ENCODE assay signal across 10 cellular contexts in the genomic region with DNA sequence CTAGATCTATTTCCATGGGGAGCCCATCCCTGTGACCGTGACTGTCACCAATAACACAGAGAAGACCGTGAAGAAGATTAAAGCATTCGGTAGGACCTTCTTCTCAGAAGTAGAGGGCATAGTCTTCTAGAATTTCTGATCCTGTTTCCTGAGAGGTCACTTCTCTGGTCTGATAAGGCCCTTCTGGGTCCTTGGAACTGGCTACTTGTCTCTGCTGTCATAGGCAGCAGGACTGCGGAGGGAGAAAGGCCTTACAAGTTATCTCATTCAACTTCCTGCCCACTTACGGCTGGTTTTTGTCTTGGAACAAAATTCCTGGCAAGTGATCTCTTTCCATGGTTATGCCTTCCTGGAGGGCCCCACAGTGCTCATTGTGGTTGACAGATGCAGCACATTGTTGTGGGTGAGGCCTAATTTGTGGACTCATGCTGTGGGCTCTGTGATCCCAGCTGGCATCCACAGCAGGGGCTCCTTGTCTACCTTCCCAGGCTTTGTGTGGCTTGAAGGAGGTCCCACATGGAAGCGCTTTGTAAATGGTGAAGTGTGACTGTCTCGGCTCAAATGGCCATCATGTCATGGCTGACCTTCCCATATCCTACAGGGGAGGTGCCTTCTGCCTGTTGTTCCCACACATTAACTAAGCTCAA. TPM values are rescaled to one million over a fixed set of nuclear protein-coding genes. Genes with fewer than 3 reads are reported as not detected.
A peak's percentile ranks its signal among the peaks of the same experiment; 100 is the strongest.
DNase-seq lines count a peak whose midpoint lies in the region; ATAC-seq, FAIRE-seq and TF ChIP-seq lines count a peak whose summit lies in the region.
"Had no signal": no experiment of that assay in that cellular context is flagged by ENCODE, and none has a peak within 500 bp of the region (broad histone marks: within the 10 kb centered on the region; RNA-seq: fewer than 3 reads in every experiment).

No MANE protein-coding gene starts in this region.

- no peak for ATAC-seq in upper lobe of left lung (ENCODE audit: low FRiP score in 2 of 2)

- H3K36me3 ChIP-seq in GM23248 (ENCODE audit: low read depth) (no peaks in the 10 kb centered on the region), neutrophil (no peaks in the 10 kb centered on the region), upper lobe of left lung (no peaks in the 10 kb centered on the region)

- no peak overlapping the region for H3K9ac ChIP-seq in GM23248

- H3K27me3 ChIP-seq in GM23248 (replicated peaks; ENCODE audit: insufficient read depth) (peaks cover 19% of the 10 kb centered on the region), neutrophil (no peaks in the 10 kb centered on the region), upper lobe of left lung (no peaks in the 10 kb centered on the region)

- H3F3A ChIP-seq in GM23248 (ENCODE audit: insufficient read depth) = no peaks in the 10 kb centered on the region

- no peak for TF ChIP-seq CTCF in astrocyte of the spinal cord (IDR thresholded peaks at IDR 0.05; ENCODE audit: low read depth, low read length)
- TF ChIP-seq CTCF in neutrophil (IDR thresholded peaks at IDR 0.05) = no peak
- TF ChIP-seq CTCF in upper lobe of left lung (IDR thresholded peaks at IDR 0.05) = no peak

- no peaks in the 10 kb centered on the region for H4K20me1 ChIP-seq in GM23248 (ENCODE audit: insufficient read depth)

- TF ChIP-seq POLR2A in GM12892 (IDR thresholded peaks at IDR 0.05; ENCODE audit: low read depth, low read length) (no peak), upper lobe of left lung (IDR thresholded peaks at IDR 0.05) (no peak)

- WGBS in GM23248 (ENCODE audit: low coverage in 1 of 2, low lambda C conversion rate in 2 of 2, missing lambda C conversion rate in 2 of 2), 2 experiments = 56 to 63% methylated on average over 7 of the region's 7 CpGs
- 74 to 84% methylated on average over 5 to 7 of the region's 7 CpGs for WGBS in upper lobe of left lung, 2 donors

- H3K9me3 ChIP-seq in GM23248 (ENCODE audit: low read depth) = no peaks in the 10 kb centered on the region
- H3K9me3 ChIP-seq in neutrophil = no peaks in the 10 kb centered on the region
- H3K9me3 ChIP-seq in upper lobe of left lung = no peaks in the 10 kb centered on the region

- H2AFZ ChIP-seq in GM23248 = no peak overlapping the region

- DNase-seq in GM23248 (peak; percentile 9), NCI-H2107 (lab: John Stamatoyannopoulos, UW) (peak; percentile 37), astrocyte of the spinal cord (ENCODE audit: low read depth, low spot score) (peak; percentile 50), GM12892 (ENCODE audit: insufficient read length) (no peak), activated T-cell treated with anti-CD3 and anti-CD28 coated beads for 4 hours (no peak), upper lobe of left lung (no peak)
- DNase-seq: GDM1 had no signal

- no peaks in the 10 kb centered on the region for H3K79me2 ChIP-seq in GM23248 (ENCODE audit: insufficient read depth)

- H3K4me1 ChIP-seq in GM23248 (ENCODE audit: insufficient read depth) (no peaks in the 10 kb centered on the region), neutrophil (ENCODE audit: control insufficient read depth in 1 of 2, insufficient read depth in 1 of 2, low read depth in 1 of 2, low read length in 1 of 2) (peaks cover 56 to 58% of the 10 kb centered on the region in 2 experiments), upper lobe of left lung (peaks cover 0 to 7% (median 5%) of the 10 kb centered on the region in 4 donors)

- no peaks in the 10 kb centered on the region for H3K9me2 ChIP-seq in GM23248 (ENCODE audit: insufficient read depth)

- H3K4me3 ChIP-seq in GM23248 (no peak overlapping the region), astrocyte of the spinal cord (ENCODE audit: low read depth, low read length) (no peak overlapping the region), neutrophil (ENCODE audit: low read depth in 1 of 2, low read length in 1 of 2) (no peak overlapping the region), upper lobe of left lung (no peak overlapping the region)

- in situ Hi-C loops in GM23248 (cut with MboI) = no loop called here
- in situ Hi-C loops in astrocyte of the spinal cord (cut with HindIII; ENCODE audit: low sequenced_read_pairs) = no loop called here

- no peak overlapping the region for H3K4me2 ChIP-seq in GM23248 (ENCODE audit: unreplicated experiment)

- no peak for TF ChIP-seq EP300 in upper lobe of left lung (IDR thresholded peaks at IDR 0.05)

- H3K27ac ChIP-seq in GM23248 (no peak overlapping the region), neutrophil (peak overlapping the region; percentile 98), upper lobe of left lung (no peak overlapping the region)

- no peak for FAIRE-seq in GM12892 (lab: Jason Lieb, UNC)
- FAIRE-seq: HTR-8/SVneo, keratinocyte had no signal

RNA-seq across cellular contexts. Expression of a gene that starts 22.0 kb away (rescaled TPM):
- total RNA-seq in GM23248 (2014; rRNA removed; shearing (Covaris generic)) = not detected in 2 replicates
- not detected in 2 replicates for polyA plus RNA-seq in GM23248 (2016; fragmentation: Nextera tagmentation; extraction: Ambion mirVana)
- not detected for polyA plus RNA-seq in GM12892 (2012; ENCODE audit: missing spikeins)
- total RNA-seq in upper lobe of left lung = under 1 TPM in 1 of 6 donors, not detected in 5; 0.17 TPM
- polyA plus RNA-seq: keratinocyte had no signal

RNA-seq across cellular contexts. Expression of a gene that starts 24.7 kb away (rescaled TPM):
- 4.0 and 5.1 TPM in 2 replicates for total RNA-seq in GM23248 (2014; rRNA removed; shearing (Covaris generic))
- 2.7 and 3.9 TPM in 2 replicates for polyA plus RNA-seq in GM23248 (2016; fragmentation: Nextera tagmentation; extraction: Ambion mirVana)
- polyA plus RNA-seq in GM12892 (2012; ENCODE audit: missing spikeins) = 63.1 TPM
- 100 to 1,000 TPM in 2 of 6 donors, 10 to 100 TPM in 4; 50.0 to 141 (median 75.6) TPM for total RNA-seq in upper lobe of left lung

Comparison
In these comparisons a context has a peak if more than half of its experiments do, and no peak if none do; other contexts are left out.
1. DNase-seq: peak in GM23248 (single experiment), NCI-H2107 (single experiment) and astrocyte of the spinal cord (single experiment); none in GM12892 (single experiment), activated T-cell treated with anti-CD3 and anti-CD28 coated beads for 4 hours (single experiment) and upper lobe of left lung (0 of 2).